ENCODE assay signal across 2 cellular contexts in the genomic region with DNA sequence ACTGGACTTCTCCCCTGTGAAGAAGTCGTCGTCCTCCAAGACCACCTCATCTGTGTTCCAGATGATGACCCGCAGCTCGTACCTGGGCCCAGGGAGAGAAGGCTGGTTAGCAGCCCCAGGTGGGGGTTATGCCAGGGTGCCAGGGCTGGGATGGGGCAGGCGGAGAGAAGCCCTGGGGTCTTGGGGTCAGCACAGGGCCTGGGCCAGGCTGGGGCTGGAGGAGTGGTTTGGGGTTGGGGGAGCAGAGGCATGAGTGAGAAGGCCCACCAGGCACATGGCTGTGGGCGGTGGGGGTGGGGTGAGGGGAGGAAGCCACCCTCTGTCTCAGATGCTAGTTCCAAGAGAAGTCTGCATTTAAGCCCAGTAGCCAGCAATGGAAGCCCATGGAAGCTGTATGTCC.
TF ChIP-seq lines count a peak whose summit lies in the region.

No MANE protein-coding gene starts in this region.

TF ChIP-seq in A549, 52 proteins besides CTCF, POLR2A, EP300 and RAD21:
- TF ChIP-seq, protein P1, sequence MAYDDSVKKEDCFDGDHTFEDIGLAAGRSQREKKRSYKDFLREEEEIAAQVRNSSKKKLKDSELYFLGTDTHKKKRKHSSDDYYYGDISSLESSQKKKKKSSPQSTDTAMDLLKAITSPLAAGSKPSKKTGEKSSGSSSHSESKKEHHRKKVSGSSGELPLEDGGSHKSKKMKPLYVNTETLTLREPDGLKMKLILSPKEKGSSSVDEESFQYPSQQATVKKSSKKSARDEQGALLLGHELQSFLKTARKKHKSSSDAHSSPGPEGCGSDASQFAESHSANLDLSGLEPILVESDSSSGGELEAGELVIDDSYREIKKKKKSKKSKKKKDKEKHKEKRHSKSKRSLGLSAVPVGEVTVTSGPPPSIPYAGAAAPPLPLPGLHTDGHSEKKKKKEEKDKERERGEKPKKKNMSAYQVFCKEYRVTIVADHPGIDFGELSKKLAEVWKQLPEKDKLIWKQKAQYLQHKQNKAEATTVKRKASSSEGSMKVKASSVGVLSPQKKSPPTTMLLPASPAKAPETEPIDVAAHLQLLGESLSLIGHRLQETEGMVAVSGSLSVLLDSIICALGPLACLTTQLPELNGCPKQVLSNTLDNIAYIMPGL (CRISPR knock-in tag; IDR thresholded peaks at IDR 0.05; ENCODE audit: borderline replicate concordance) = no peak
- TF ChIP-seq EHF (CRISPR knock-in tag; IDR thresholded peaks at IDR 0.05) = no peak
- TF ChIP-seq JUN (IDR thresholded peaks at IDR 0.05) = 0 out of 5 replicates have a peak, but pooled peaks of 1 of the 2 experiments have one; percentile 3

TF ChIP-seq in K562, 482 proteins besides CTCF, POLR2A, EP300 and RAD21:
- TF ChIP-seq, protein P2, sequence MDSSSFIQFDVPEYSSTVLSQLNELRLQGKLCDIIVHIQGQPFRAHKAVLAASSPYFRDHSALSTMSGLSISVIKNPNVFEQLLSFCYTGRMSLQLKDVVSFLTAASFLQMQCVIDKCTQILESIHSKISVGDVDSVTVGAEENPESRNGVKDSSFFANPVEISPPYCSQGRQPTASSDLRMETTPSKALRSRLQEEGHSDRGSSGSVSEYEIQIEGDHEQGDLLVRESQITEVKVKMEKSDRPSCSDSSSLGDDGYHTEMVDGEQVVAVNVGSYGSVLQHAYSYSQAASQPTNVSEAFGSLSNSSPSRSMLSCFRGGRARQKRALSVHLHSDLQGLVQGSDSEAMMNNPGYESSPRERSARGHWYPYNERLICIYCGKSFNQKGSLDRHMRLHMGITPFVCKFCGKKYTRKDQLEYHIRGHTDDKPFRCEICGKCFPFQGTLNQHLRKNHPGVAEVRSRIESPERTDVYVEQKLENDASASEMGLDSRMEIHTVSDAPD (CRISPR knock-in tag; IDR thresholded peaks at IDR 0.05) = no peak
- 0 out of 2 replicates have a peak, but pooled peaks have one; percentile 12 for TF ChIP-seq XRCC5 (IDR thresholded peaks at IDR 0.05; ENCODE audit: low read depth, low read length)
